ENCODE assay signal across 26 cellular contexts in genomic region chr4:108100827-108101226, GRCh38.
DNase-seq lines count a peak whose midpoint lies in the region; ATAC-seq and TF ChIP-seq lines count a peak whose summit lies in the region.
"Had no signal": no experiment of that assay in that cellular context is flagged by ENCODE, and none has a peak within 500 bp of the region (broad histone marks: within the 10 kb centered on the region; RNA-seq: fewer than 3 reads in every experiment).

No MANE protein-coding gene starts in this region.

- no peaks in the 10 kb centered on the region for H3K27me3 ChIP-seq in CD4-positive, alpha-beta memory T cell (ENCODE audit: insufficient read depth, low read length)
- H3K27me3 ChIP-seq in naive thymus-derived CD4-positive, alpha-beta T cell (ENCODE audit: control insufficient read depth in 2 of 2, insufficient read depth in 2 of 2, low read length in 2 of 2) = no peaks in the 10 kb centered on the region
- H3K27me3 ChIP-seq: ascending aorta, stomach, thyroid gland had no signal

- H3K36me3 Mint-ChIP-seq in activated CD4-positive, alpha-beta T cell treated with anti-CD3 and anti-CD28 coated beads for 36 hours (ENCODE audit: low read depth) = peaks cover 62% of the 10 kb centered on the region
- H3K36me3 Mint-ChIP-seq in CD4-positive, alpha-beta memory T cell = peaks cover 33 to 53% of the 10 kb centered on the region in 2 donors
- peaks cover 80% of the 10 kb centered on the region for H3K36me3 Mint-ChIP-seq in activated CD8-positive, alpha-beta T cell treated with anti-CD3 and anti-CD28 coated beads, Interleukin-2, amount 10 ng/mL, durations not matched to agents 7 days and 5 days (ENCODE audit: low read depth)
- peaks cover 16 to 62% (median 52%) of the 10 kb centered on the region in 5 donors for H3K36me3 Mint-ChIP-seq in naive thymus-derived CD4-positive, alpha-beta T cell
- H3K36me3 Mint-ChIP-seq in mesothelial cell of epicardium = peaks cover 2% of the 10 kb centered on the region
- H3K36me3 Mint-ChIP-seq: natural killer cell had no signal

- peaks cover 83% of the 10 kb centered on the region for H3K4me1 ChIP-seq in CD4-positive, alpha-beta memory T cell (ENCODE audit: insufficient read depth, low read length)
- peaks cover 0 to 84% of the 10 kb centered on the region in 2 donors for H3K4me1 ChIP-seq in naive thymus-derived CD4-positive, alpha-beta T cell (ENCODE audit: control insufficient read depth in 2 of 2, insufficient read depth in 2 of 2, low read length in 2 of 2)
- H3K4me1 ChIP-seq: ascending aorta, stomach, thyroid gland had no signal

- peak overlapping the region; percentile 84 for H3K27ac Mint-ChIP-seq in activated CD4-positive, alpha-beta T cell treated with anti-CD3 and anti-CD28 coated beads for 36 hours
- peak overlapping the region in 5 of 7 donors; percentile 19 to 94 (median 63) for H3K27ac Mint-ChIP-seq in CD4-positive, alpha-beta memory T cell
- peak overlapping the region; percentile 48 for H3K27ac Mint-ChIP-seq in activated CD8-positive, alpha-beta T cell treated with anti-CD3 and anti-CD28 coated beads, Interleukin-2, amount 10 ng/mL, durations not matched to agents 7 days and 5 days
- H3K27ac Mint-ChIP-seq in naive thymus-derived CD4-positive, alpha-beta T cell = peak overlapping the region; percentile 19 to 91 (median 85)
- H3K27ac Mint-ChIP-seq in mesothelial cell of epicardium = no peak overlapping the region
- H3K27ac Mint-ChIP-seq: effector memory CD8-positive, alpha-beta T cell; H9; natural killer cell had no signal

- peak overlapping the region; percentile 10 for H3K4me3 Mint-ChIP-seq in activated CD4-positive, alpha-beta T cell treated with anti-CD3 and anti-CD28 coated beads for 36 hours
- H3K4me3 Mint-ChIP-seq in CD4-positive, alpha-beta memory T cell = peak overlapping the region in 4 of 8 donors; percentile 30 to 70 (median 50)
- H3K4me3 Mint-ChIP-seq in activated CD8-positive, alpha-beta T cell treated with anti-CD3 and anti-CD28 coated beads, Interleukin-2, amount 10 ng/mL, durations not matched to agents 7 days and 5 days = no peak overlapping the region
- peak overlapping the region; percentile 23 to 85 (median 64) for H3K4me3 Mint-ChIP-seq in naive thymus-derived CD4-positive, alpha-beta T cell
- H3K4me3 Mint-ChIP-seq in mesothelial cell of epicardium = no peak overlapping the region
- H3K4me3 Mint-ChIP-seq: effector memory CD8-positive, alpha-beta T cell; H9; natural killer cell had no signal

- peaks cover 89% of the 10 kb centered on the region for H3K4me1 Mint-ChIP-seq in activated CD4-positive, alpha-beta T cell treated with anti-CD3 and anti-CD28 coated beads for 36 hours
- H3K4me1 Mint-ChIP-seq in CD4-positive, alpha-beta memory T cell = peaks cover 62 to 86% (median 73%) of the 10 kb centered on the region in 4 donors
- peaks cover 85% of the 10 kb centered on the region for H3K4me1 Mint-ChIP-seq in activated CD8-positive, alpha-beta T cell treated with anti-CD3 and anti-CD28 coated beads, Interleukin-2, amount 10 ng/mL, durations not matched to agents 7 days and 5 days (ENCODE audit: low read depth)
- H3K4me1 Mint-ChIP-seq in naive thymus-derived CD4-positive, alpha-beta T cell = peaks cover 53 to 97% (median 92%) of the 10 kb centered on the region in 7 donors
- peaks cover 27% of the 10 kb centered on the region for H3K4me1 Mint-ChIP-seq in mesothelial cell of epicardium

- no peaks in the 10 kb centered on the region for H3K9me3 Mint-ChIP-seq in activated CD4-positive, alpha-beta T cell treated with anti-CD3 and anti-CD28 coated beads for 36 hours (ENCODE audit: low read depth)
- peaks cover 0 to 2% (median 0%) of the 10 kb centered on the region in 8 donors for H3K9me3 Mint-ChIP-seq in CD4-positive, alpha-beta memory T cell
- H3K9me3 Mint-ChIP-seq in activated CD8-positive, alpha-beta T cell treated with anti-CD3 and anti-CD28 coated beads, Interleukin-2, amount 10 ng/mL, durations not matched to agents 7 days and 5 days (ENCODE audit: insufficient read depth) = no peaks in the 10 kb centered on the region
- no peaks in the 10 kb centered on the region for H3K9me3 Mint-ChIP-seq in naive thymus-derived CD4-positive, alpha-beta T cell
- H3K9me3 Mint-ChIP-seq in mesothelial cell of epicardium = no peaks in the 10 kb centered on the region
- H3K9me3 Mint-ChIP-seq: effector memory CD8-positive, alpha-beta T cell; H9; natural killer cell had no signal

- no peak overlapping the region for H3K27ac ChIP-seq in CD4-positive, alpha-beta memory T cell (ENCODE audit: low read depth, low read length)
- peak overlapping the region; percentile 54 for H3K27ac ChIP-seq in naive thymus-derived CD4-positive, alpha-beta T cell (ENCODE audit: low read depth, low read length)
- H3K27ac ChIP-seq: ascending aorta, stomach, thyroid gland had no signal

- H3K36me3 ChIP-seq in CD4-positive, alpha-beta memory T cell (ENCODE audit: insufficient read depth, low read length) = peaks cover 4% of the 10 kb centered on the region
- H3K36me3 ChIP-seq in naive thymus-derived CD4-positive, alpha-beta T cell (ENCODE audit: control insufficient read depth in 2 of 3, insufficient read depth in 3 of 3, low read length in 3 of 3) = peaks cover 0 to 12% (median 6%) of the 10 kb centered on the region in 3 experiments
- H3K36me3 ChIP-seq: ascending aorta, stomach, thyroid gland had no signal

- no peaks in the 10 kb centered on the region for H3K27me3 Mint-ChIP-seq in activated CD4-positive, alpha-beta T cell treated with anti-CD3 and anti-CD28 coated beads for 36 hours
- no peaks in the 10 kb centered on the region for H3K27me3 Mint-ChIP-seq in CD4-positive, alpha-beta memory T cell
- H3K27me3 Mint-ChIP-seq in activated CD8-positive, alpha-beta T cell treated with anti-CD3 and anti-CD28 coated beads, Interleukin-2, amount 10 ng/mL, durations not matched to agents 7 days and 5 days (ENCODE audit: low read depth) = no peaks in the 10 kb centered on the region
- no peaks in the 10 kb centered on the region for H3K27me3 Mint-ChIP-seq in naive thymus-derived CD4-positive, alpha-beta T cell
- H3K27me3 Mint-ChIP-seq in mesothelial cell of epicardium (ENCODE audit: low read depth) = no peaks in the 10 kb centered on the region

- CTCF ChIA-PET in activated CD4-positive, alpha-beta T cell treated with anti-CD3 and anti-CD28 coated beads for 36 hours (lab: Charles Lee) = interaction anchor here (1.2 to 3.1 kb wide), 6 partner anchors 11 to 63 kb away, joined by 3 to 14 read pairs (median 7); no protein-coding TSS in a partner anchor
- CTCF ChIA-PET in CD4-positive, alpha-beta memory T cell (lab: Charles Lee; ENCODE audit: partially characterized antibody) = interaction anchor here (1.0 kb wide), 1 partner anchor 71 kb away, joined by 4 read pairs; no protein-coding TSS in a partner anchor
- CTCF ChIA-PET in activated CD8-positive, alpha-beta T cell treated with anti-CD3 and anti-CD28 coated beads, Interleukin-2, amount 10 ng/mL, durations not matched to agents 7 days and 5 days (lab: Charles Lee) = interaction anchor here (1.2 to 1.7 kb wide), 3 partner anchors 9 to 41 kb away, joined by 3 to 6 read pairs (median 3); no protein-coding TSS in a partner anchor
- CTCF ChIA-PET in naive thymus-derived CD4-positive, alpha-beta T cell (lab: Charles Lee) = interaction anchor here (0.8 to 1.3 kb wide), 3 partner anchors 10 to 31 kb away, joined by 3 read pairs; no protein-coding TSS in a partner anchor

- no peak for DNase-seq in activated CD4-positive, alpha-beta T cell treated with anti-CD3 and anti-CD28 coated beads for 36 hours
- no peak for DNase-seq in activated CD4-positive, alpha-beta T cell treated with anti-CD3 and anti-CD28 coated beads, Interleukin-2, amount 50 U/mL, for 48 hours
- peak in 1 of 5 donors; percentile 52 for DNase-seq in CD4-positive, alpha-beta memory T cell
- no peak for DNase-seq in activated CD8-positive, alpha-beta T cell treated with anti-CD3 and anti-CD28 coated beads, Interleukin-2, amount 10 ng/mL, durations not matched to agents 7 days and 5 days
- no peak for DNase-seq in naive thymus-derived CD4-positive, alpha-beta T cell
- DNase-seq in Right ventricle myocardium superior (no peak), mesothelial cell of epicardium (ENCODE audit: low spot score in 2 of 2, unreplicated experiment in 2 of 2) (no peak)
- DNase-seq: activated gamma-delta T cell treated with Interleukin-2 at 50 U/mL for 16 hours; cortex of kidney; DMS79; effector memory CD8-positive, alpha-beta T cell; erythroblast; H9; IMR-90; islet precursor cell; midbrain; natural killer cell; NCI-H1092 treated with DMSO at 0.1 percent for 48 hours; NCI-H1930; NCI-H524 treated with DMSO at 0.1 percent for 48 hours; SIG-M5; stomach; thyroid gland had no signal

- no peak for TF ChIP-seq CTCF in mesothelial cell of epicardium (IDR thresholded peaks at IDR 0.05; ENCODE audit: unreplicated experiment)

- H3K9me3 ChIP-seq in CD4-positive, alpha-beta memory T cell (ENCODE audit: control insufficient read depth in 1 of 2, low read length in 2 of 2) = no peaks in the 10 kb centered on the region
- no peaks in the 10 kb centered on the region for H3K9me3 ChIP-seq in naive thymus-derived CD4-positive, alpha-beta T cell (ENCODE audit: control insufficient read depth in 2 of 3, low read length in 3 of 3)
- H3K9me3 ChIP-seq: ascending aorta, stomach, thyroid gland had no signal

- POLR2A ChIA-PET in activated CD4-positive, alpha-beta T cell treated with anti-CD3 and anti-CD28 coated beads for 36 hours (lab: Charles Lee) = no interaction called here
- POLR2A ChIA-PET in CD4-positive, alpha-beta memory T cell (lab: Charles Lee; ENCODE audit: partially characterized antibody) = interaction anchor here (0.8 to 1.5 kb wide), 6 partner anchors 10 to 66 kb away, joined by 3 to 4 read pairs (median 3); no protein-coding TSS in a partner anchor
- POLR2A ChIA-PET in activated CD8-positive, alpha-beta T cell treated with anti-CD3 and anti-CD28 coated beads, Interleukin-2, amount 10 ng/mL, durations not matched to agents 7 days and 5 days (lab: Charles Lee) = no interaction called here
- POLR2A ChIA-PET in naive thymus-derived CD4-positive, alpha-beta T cell (lab: Charles Lee) = interaction anchor here (0.8 to 14.7 kb wide), 5 partner anchors 12 to 54 kb away, joined by 3 to 201 read pairs (median 4); no protein-coding TSS in a partner anchor

- peak; percentile 23 for ATAC-seq in activated CD4-positive, alpha-beta T cell treated with anti-CD3 and anti-CD28 coated beads for 36 hours
- peak; percentile 47 for ATAC-seq in activated CD8-positive, alpha-beta T cell treated with anti-CD3 and anti-CD28 coated beads, Interleukin-2, amount 10 ng/mL, durations not matched to agents 7 days and 5 days
- ATAC-seq in naive thymus-derived CD4-positive, alpha-beta T cell = no peak
- no peak for ATAC-seq in HG02610 (IDR thresholded peaks at IDR 0.05; ENCODE audit: unreplicated experiment)
- ATAC-seq in Right ventricle myocardium superior (ENCODE audit: poor library complexity) = no peak
- ATAC-seq: effector memory CD8-positive, alpha-beta T cell; natural killer cell; Panc1 had no signal

- intact Hi-C loops in activated CD4-positive, alpha-beta T cell treated with anti-CD3 and anti-CD28 coated beads for 36 hours (cut with DNase I, micrococcal nuclease) = loop anchor here (1.0 kb wide), 2 partner anchors 7 to 15 kb away; no protein-coding TSS in a partner anchor
- intact Hi-C loops in CD4-positive, alpha-beta memory T cell (cut with micrococcal nuclease) = no loop called here
- intact Hi-C loops in naive thymus-derived CD4-positive, alpha-beta T cell (cut with micrococcal nuclease) = loop anchor here in 1 of 2 donors (1.0 kb wide), 1 partner anchor 7 kb away; no protein-coding TSS in a partner anchor
- intact Hi-C loops in Right ventricle myocardium superior (cut with DNase I) = no loop called here

- no peak overlapping the region for H3K4me3 ChIP-seq in CD4-positive, alpha-beta memory T cell (ENCODE audit: low read length in 2 of 2)
- no peak overlapping the region for H3K4me3 ChIP-seq in naive thymus-derived CD4-positive, alpha-beta T cell (ENCODE audit: low read length)
- H3K4me3 ChIP-seq: ascending aorta, stomach, thyroid gland had no signal

Comparison
In these comparisons a context has a peak if more than half of its experiments do, and no peak if none do; other contexts are left out.
1. ATAC-seq: peak in activated CD4-positive, alpha-beta T cell treated with anti-CD3 and anti-CD28 coated beads for 36 hours (single experiment) and activated CD8-positive, alpha-beta T cell treated with anti-CD3 and anti-CD28 coated beads, Interleukin-2, amount 10 ng/mL, durations not matched to agents 7 days and 5 days (single experiment); none in naive thymus-derived CD4-positive, alpha-beta T cell (single experiment), HG02610 (single experiment) and Right ventricle myocardium superior (single experiment).
2. H3K4me3 Mint-ChIP-seq: peak in activated CD4-positive, alpha-beta T cell treated with anti-CD3 and anti-CD28 coated beads for 36 hours (single experiment) and naive thymus-derived CD4-positive, alpha-beta T cell (10 of 10); none in activated CD8-positive, alpha-beta T cell treated with anti-CD3 and anti-CD28 coated beads, Interleukin-2, amount 10 ng/mL, durations not matched to agents 7 days and 5 days (single experiment) and mesothelial cell of epicardium (single experiment).
3. POLR2A ChIA-PET loops: an anchor here in CD4-positive, alpha-beta memory T cell (0.8 to 1.5 kb wide) and naive thymus-derived CD4-positive, alpha-beta T cell (0.8 to 14.7 kb wide); none called in activated CD4-positive, alpha-beta T cell treated with anti-CD3 and anti-CD28 coated beads for 36 hours and activated CD8-positive, alpha-beta T cell treated with anti-CD3 and anti-CD28 coated beads, Interleukin-2, amount 10 ng/mL, durations not matched to agents 7 days and 5 days.
4. intact Hi-C loops: an anchor here in activated CD4-positive, alpha-beta T cell treated with anti-CD3 and anti-CD28 coated beads for 36 hours (1.0 kb wide); none called in CD4-positive, alpha-beta memory T cell and Right ventricle myocardium superior.